In genomic region chr11:79174045-79175008, GRCh38 we compare ENCODE assay signal across 13 cellular contexts.
DNase-seq lines count a peak whose midpoint lies in the region; ATAC-seq, FAIRE-seq and TF ChIP-seq lines count a peak whose summit lies in the region.
"Had no signal": no experiment of that assay in that cellular context is flagged by ENCODE, and none has a peak within 500 bp of the region (broad histone marks: within the 10 kb centered on the region; RNA-seq: fewer than 3 reads in every experiment).

No MANE protein-coding gene starts in this region.

- DNase-seq in AG04450 (ENCODE audit: low read depth, low spot score), result no peak
- peak; percentile 63 for DNase-seq in NCI-H69 (lab: John Stamatoyannopoulos, UW)
- DNase-seq in H1 (ENCODE audit: low read depth in 1 of 2, low spot score in 2 of 2), result peak in 1 of 2 experiments; percentile 50
- no peak for DNase-seq in nephron progenitor cell
- DNase-seq in MG63, result no peak
- no peak for DNase-seq in UCSD-AML1 (lab: John Stamatoyannopoulos, UW; ENCODE audit: unreplicated experiment)
- DNase-seq in spleen, result no peak
- DNase-seq: activated CD4-positive, alpha-beta T cell treated with anti-CD3 and anti-CD28 coated beads, Interleukin-2, amount 50 U/mL, for 48 hours; activated naive CD4-positive, alpha-beta T cell treated with anti-CD3 and anti-CD28 coated beads, Interleukin-2, amount 10 ng/mL, durations not matched to agents 7 days and 5 days; NCI-H1436 treated with DMSO at 0.1 percent for 48 hours; T-helper 17 cell had no signal

- TF ChIP-seq POLR2A in H1 (IDR thresholded peaks at IDR 0.05; ENCODE audit: control extremely low read depth in 1 of 2, low read depth in 2 of 2, low read length in 2 of 2) (no peak), spleen (IDR thresholded peaks at IDR 0.05) (no peak)

- H3K4me2 ChIP-seq in H1 (ENCODE audit: insufficient read depth in 1 of 2, low read depth in 2 of 2, low read length in 2 of 2), result peak overlapping the region; percentile 5 to 24; a peak in 2 of 4 replicates

- H3K27me3 Mint-ChIP-seq in nephron progenitor cell (ENCODE audit: low read depth, poor library complexity), result no peaks in the 10 kb centered on the region

- no peak overlapping the region for H2BK5ac ChIP-seq in H1 (ENCODE audit: low read depth, low read length)

- peak overlapping the region; percentile 28 for H3K27ac Mint-ChIP-seq in nephron progenitor cell
- H3K27ac Mint-ChIP-seq: activated naive CD4-positive, alpha-beta T cell treated with anti-CD3 and anti-CD28 coated beads, Interleukin-2, amount 10 ng/mL, durations not matched to agents 7 days and 5 days; T-helper 17 cell had no signal

- no peak overlapping the region for H3K18ac ChIP-seq in H1 (ENCODE audit: extremely low read depth, low read length)

- peak in 1 of 2 experiments; percentile 2; a peak in 1 of 4 replicates for TF ChIP-seq RAD21 in H1 (IDR thresholded peaks at IDR 0.05 in 1 of 2, conservative IDR thresholded peaks at IDR 0.05 in 1 of 2; ENCODE audit: low read depth in 2 of 2, low read length in 2 of 2)

- H2BK120ac ChIP-seq in H1 (replicated peaks; ENCODE audit: low read depth, low read length), result no peak overlapping the region

- TF ChIP-seq EP300 in H1 (IDR thresholded peaks at IDR 0.05; ENCODE audit: borderline replicate concordance in 1 of 2, low read depth in 2 of 2, low read length in 2 of 2), result no peak

- H2BK15ac ChIP-seq in H1 (ENCODE audit: low read length), result no peak overlapping the region

- H3K9me3 ChIP-seq in AG04450 (ENCODE audit: control insufficient read depth, insufficient read depth, low read length), result no peaks in the 10 kb centered on the region
- no peaks in the 10 kb centered on the region for H3K9me3 ChIP-seq in H1 (ENCODE audit: insufficient read depth in 2 of 2, low read depth in 1 of 2, low read length in 1 of 2)
- no peaks in the 10 kb centered on the region for H3K9me3 ChIP-seq in MG63
- H3K9me3 ChIP-seq in spleen, result no peaks in the 10 kb centered on the region
- H3K9me3 ChIP-seq: heart left ventricle had no signal

- WGBS in H1 (ENCODE audit: extremely low coverage in 1 of 2, insufficient coverage in 1 of 2, insufficient read length in 1 of 2, insufficient replicate concordance in 2 of 2, low coverage in 1 of 2, low lambda C conversion rate in 2 of 2, missing lambda C conversion rate in 1 of 2), 2 experiments, result 78% methylated on average over 7 of the region's 7 CpGs; no CpG with 5 or more reads in 1 of the 2 experiments
- 41 to 52% (median 46%) methylated on average over 6 to 7 of the region's 7 CpGs for WGBS in spleen, 5 donors

- H2AFZ ChIP-seq in H1 (ENCODE audit: low read length), result no peak overlapping the region

- H3K27ac ChIP-seq in AG04450 (ENCODE audit: low read depth, low read length) (peak overlapping the region; percentile 39), H1 (ENCODE audit: low read depth, low read length) (no peak overlapping the region), spleen (no peak overlapping the region)

- no peaks in the 10 kb centered on the region for H3K79me1 ChIP-seq in H1 (ENCODE audit: low read depth, low read length)

- no peak overlapping the region for H2AK5ac ChIP-seq in H1 (ENCODE audit: low read depth, low read length)

- no peak overlapping the region for H3K4ac ChIP-seq in H1 (replicated peaks; ENCODE audit: insufficient read length, low read depth, low read length)

- H4K5ac ChIP-seq in H1 (ENCODE audit: insufficient read length, low read depth, low read length), result no peak overlapping the region

- H4K8ac ChIP-seq in H1 (ENCODE audit: extremely low read depth, insufficient read depth, low read length), result no peak overlapping the region

- no peak overlapping the region for H3K4me3 ChIP-seq in AG04450 (ENCODE audit: low read depth, low read length)
- H3K4me3 ChIP-seq in H1 (ENCODE audit: extremely low read depth in 1 of 4, insufficient read depth in 2 of 4, low read depth in 3 of 4, low read length in 4 of 4), result no peak overlapping the region
- H3K4me3 ChIP-seq in MG63, result no peak overlapping the region
- H3K4me3 ChIP-seq in spleen, result no peak overlapping the region
- H3K4me3 ChIP-seq: heart left ventricle had no signal

- H4K91ac ChIP-seq in H1 (replicated peaks; ENCODE audit: insufficient read length, low read length), result no peak overlapping the region

- peaks cover 0 to 9% (median 5%) of the 10 kb centered on the region in 4 experiments; a peak in 3 of 7 replicates for H3K4me1 ChIP-seq in H1 (replicated peaks in 1 of 4; ENCODE audit: control insufficient read depth in 3 of 4, insufficient read depth in 4 of 4, low read length in 3 of 4)
- H3K4me1 ChIP-seq in spleen, result no peaks in the 10 kb centered on the region

- H3K23ac ChIP-seq in H1 (ENCODE audit: insufficient read length), result no peak overlapping the region

- no peaks in the 10 kb centered on the region for H4K20me1 ChIP-seq in H1 (replicated peaks in 1 of 2; ENCODE audit: control insufficient read depth in 1 of 2, insufficient read depth in 2 of 2, low read length in 2 of 2)

- no peak overlapping the region for H2BK20ac ChIP-seq in H1 (ENCODE audit: low read length)

- CTCF ChIA-PET in AG04450 (lab: Charles Lee) (interaction anchor here (0.9 to 1.0 kb wide), 3 partner anchors 376 to 529 kb away, joined by 3 read pairs; no protein-coding TSS in a partner anchor), H1 (lab: Charles Lee; ENCODE audit: partially characterized antibody) (interaction anchor here (0.7 to 3.5 kb wide), 4 partner anchors 12 to 117 kb away, joined by 3 to 17 read pairs (median 3); no protein-coding TSS in a partner anchor)

- no peaks in the 10 kb centered on the region for H3K36me3 Mint-ChIP-seq in nephron progenitor cell (ENCODE audit: low read depth)
- H3K36me3 Mint-ChIP-seq: activated naive CD4-positive, alpha-beta T cell treated with anti-CD3 and anti-CD28 coated beads, Interleukin-2, amount 10 ng/mL, durations not matched to agents 7 days and 5 days had no signal

- H3K4me3 Mint-ChIP-seq in nephron progenitor cell, result peak overlapping the region; percentile 29
- H3K4me3 Mint-ChIP-seq: activated naive CD4-positive, alpha-beta T cell treated with anti-CD3 and anti-CD28 coated beads, Interleukin-2, amount 10 ng/mL, durations not matched to agents 7 days and 5 days; T-helper 17 cell had no signal

- no peak overlapping the region for H2BK12ac ChIP-seq in H1 (ENCODE audit: low read depth, low read length)

- intact Hi-C loops in spleen (cut with DNase I; ENCODE audit: low total_unique reads), result no loop called here

- no peaks in the 10 kb centered on the region for H3K36me3 ChIP-seq in H1 (ENCODE audit: control insufficient read depth in 2 of 4, insufficient read depth in 4 of 4, low read length in 3 of 4)
- H3K36me3 ChIP-seq in MG63, result no peaks in the 10 kb centered on the region
- no peaks in the 10 kb centered on the region for H3K36me3 ChIP-seq in spleen
- H3K36me3 ChIP-seq: heart left ventricle had no signal

- FAIRE-seq in H1 (lab: Jason Lieb, UNC), result no peak

- H3K9ac ChIP-seq in H1 (replicated peaks in 1 of 4; ENCODE audit: extremely low read depth in 1 of 4, low read depth in 3 of 4, low read length in 3 of 4), result no peak overlapping the region

- no peaks in the 10 kb centered on the region for H3K79me2 ChIP-seq in H1 (ENCODE audit: control insufficient read depth in 1 of 2, insufficient read depth in 2 of 2, low read length in 2 of 2)

- no peaks in the 10 kb centered on the region for H3K9me3 Mint-ChIP-seq in nephron progenitor cell
- H3K9me3 Mint-ChIP-seq: activated naive CD4-positive, alpha-beta T cell treated with anti-CD3 and anti-CD28 coated beads, Interleukin-2, amount 10 ng/mL, durations not matched to agents 7 days and 5 days had no signal

- H3K23me2 ChIP-seq in H1 (ENCODE audit: low read depth, low read length), result no peaks in the 10 kb centered on the region; the same call in 1 of the 2 replicates

- TF ChIP-seq CTCF in AG04450 (IDR thresholded peaks at IDR 0.05; ENCODE audit: low read depth, low read length) (no peak), H1 (IDR thresholded peaks at IDR 0.05; ENCODE audit: control extremely low read depth in 1 of 3, insufficient read depth in 1 of 3, low read depth in 1 of 3, low read length in 3 of 3) (no peak), nephron progenitor cell (IDR thresholded peaks at IDR 0.05) (no peak), spleen (IDR thresholded peaks at IDR 0.05 in 8 of 11, conservative IDR thresholded peaks at IDR 0.05 in 3 of 11) (no peak)

- POLR2A ChIA-PET in AG04450 (lab: Yijun Ruan, JAX) (interaction anchor here (1.2 kb wide), 1 partner anchor 63 kb away, joined by 3 read pairs; no protein-coding TSS in a partner anchor), H1 (lab: Charles Lee; ENCODE audit: partially characterized antibody) (no interaction called here)

- H3K56ac ChIP-seq in H1 (replicated peaks; ENCODE audit: insufficient read length, low read depth, low read length), result no peak overlapping the region

- no peak for ATAC-seq in HG03457 (IDR thresholded peaks at IDR 0.05; ENCODE audit: unreplicated experiment)
- ATAC-seq: T-helper 17 cell had no signal

- H3K4me1 Mint-ChIP-seq in nephron progenitor cell, result peaks cover 43% of the 10 kb centered on the region
- H3K4me1 Mint-ChIP-seq: activated naive CD4-positive, alpha-beta T cell treated with anti-CD3 and anti-CD28 coated beads, Interleukin-2, amount 10 ng/mL, durations not matched to agents 7 days and 5 days; T-helper 17 cell had no signal

- H3K27me3 ChIP-seq in AG04450 (ENCODE audit: control insufficient read depth, insufficient read depth, low read length) (no peaks in the 10 kb centered on the region), H1 (replicated peaks in 1 of 4; ENCODE audit: control insufficient read depth in 3 of 4, extremely low read depth in 1 of 4, insufficient read depth in 3 of 4, low read length in 3 of 4) (no peaks in the 10 kb centered on the region), MG63 (no peaks in the 10 kb centered on the region), spleen (replicated peaks in 1 of 7) (peaks cover 0 to 19% (median 0%) of the 10 kb centered on the region in 7 donors)
- H3K27me3 ChIP-seq: heart left ventricle had no signal

- H3K14ac ChIP-seq in H1 (ENCODE audit: insufficient read length), result no peak overlapping the region

TF ChIP-seq in H1, 55 proteins besides CTCF, POLR2A, EP300 and RAD21:
- TF ChIP-seq NANOG (IDR thresholded peaks at IDR 0.05; ENCODE audit: insufficient read depth, low read depth, low read length, poor library complexity, severe bottlenecking), result no peak
- TF ChIP-seq SP4 (IDR thresholded peaks at IDR 0.05; ENCODE audit: low read length), result no peak
- no peak for TF ChIP-seq RBBP5 (IDR thresholded peaks at IDR 0.05; ENCODE audit: borderline replicate concordance, low read depth, low read length)
- no peak for TF ChIP-seq HDAC6 (IDR thresholded peaks at IDR 0.05; ENCODE audit: low read depth, low read length)
- TF ChIP-seq ASH2L (IDR thresholded peaks at IDR 0.05; ENCODE audit: low read length), result no peak
- no peak for TF ChIP-seq GABPA (IDR thresholded peaks at IDR 0.05; ENCODE audit: borderline replicate concordance, insufficient read depth, low read length)
- no peak for TF ChIP-seq YY1 (IDR thresholded peaks at IDR 0.05; ENCODE audit: low read depth, low read length)
- TF ChIP-seq POLR2AphosphoS5 (IDR thresholded peaks at IDR 0.05; ENCODE audit: low read depth, low read length), result no peak
- no peak for TF ChIP-seq TCF12 (IDR thresholded peaks at IDR 0.05; ENCODE audit: low read depth, low read length)
- TF ChIP-seq BACH1 (IDR thresholded peaks at IDR 0.05; ENCODE audit: low read length), result no peak
TF ChIP-seq in H1: peak in this region for 0.
